Comparison of ENCODE assay signal across 8 cellular contexts in genomic region chr11:62753736-62754603, GRCh38. TPM values are rescaled to one million over a fixed set of nuclear protein-coding genes. Genes with fewer than 3 reads are reported as not detected.
A peak's percentile ranks its signal among the peaks of the same experiment; 100 is the strongest.
DNase-seq lines count a peak whose midpoint lies in the region; ATAC-seq, FAIRE-seq and TF ChIP-seq lines count a peak whose summit lies in the region.

TSS of gene ZBTB3 (minus strand) at chr11:62754160. CDS start at chr11:62753664, 496 bp downstream.

- peaks cover 0 to 21% (median 0%) of the 10 kb centered on the region in 11 experiments; a peak in 5 of 22 replicates for H4K20me1 ChIP-seq in BLaER1 treated with 17β-estradiol and CSF1 and Interleukin-3, amounts not matched to agents 10 nM and 100 nM
- no peaks in the 10 kb centered on the region for H4K20me1 ChIP-seq in HepG2 (ENCODE audit: insufficient read depth, low read length)

- peak within 1 kb of the TSS; percentile 67 for H2AFZ ChIP-seq in HepG2 (ENCODE audit: low read length)

- H3K36me3 ChIP-seq in BLaER1 treated with 17β-estradiol and CSF1 and Interleukin-3, amounts not matched to agents 10 nM and 100 nM: peaks cover 6 to 37% (median 18%) of the 10 kb centered on the region in 11 experiments; a peak in 19 of 22 replicates
- H3K36me3 ChIP-seq in HepG2 (replicated peaks in 1 of 2; ENCODE audit: control insufficient read depth in 1 of 2, insufficient read depth in 2 of 2, low read length in 2 of 2): peaks cover 6 to 8% of the 10 kb centered on the region in 2 experiments; a peak in 3 of 5 replicates

- WGBS in HepG2 (ENCODE audit: low lambda C conversion rate): under 1% methylated on average over 40 of the region's 47 CpGs

- in situ Hi-C loops in HepG2 (cut with HindIII; ENCODE audit: extremely low pct_ligation_motif_present, low pct_unique_long_range_greater_than_20kb): no loop called here

- H3K4me2 ChIP-seq in BLaER1 treated with 17β-estradiol and CSF1 and Interleukin-3, amounts not matched to agents 10 nM and 100 nM: peak within 1 kb of the TSS; percentile 76 to 97 (median 91)
- peak within 1 kb of the TSS; percentile 82 for H3K4me2 ChIP-seq in HepG2 (ENCODE audit: low read depth, low read length)

- peak; percentile 100 for FAIRE-seq in HepG2 (lab: Jason Lieb, UNC)

- intact Hi-C loops in HepG2 (cut with micrococcal nuclease; ENCODE audit: unreplicated experiment): no loop called here

- POLR2A ChIA-PET in HepG2 (lab: Yijun Ruan, JAX): interaction anchor here (0.5 to 4.4 kb wide), 44 partner anchors 9 to 248 kb away, joined by 3 to 129 read pairs (median 6); partner anchors contain the start of genes AHNAK, B3GAT3, C11orf98 and CSKMT

- H3K27ac ChIP-seq in BLaER1 treated with 17β-estradiol and CSF1 and Interleukin-3, amounts not matched to agents 10 nM and 100 nM: peak within 1 kb of the TSS; percentile 78 to 97 (median 94); a peak in 21 of 22 replicates
- peak within 1 kb of the TSS; percentile 75 for H3K27ac ChIP-seq in HepG2 (ENCODE audit: extremely low read length, insufficient read depth, low read length)

- no TSS peak for BruUV-seq in HepG2 (replicated peaks; lab: Mats Ljungman, UMichigan)

- TF ChIP-seq EP300 in HepG2 (IDR thresholded peaks at IDR 0.05; ENCODE audit: low read depth in 2 of 2, low read length in 2 of 2): no peak
- no peak for TF ChIP-seq EP300 in HepG2 (CRISPR knock-in tag; IDR thresholded peaks at IDR 0.05; ENCODE audit: borderline replicate concordance)

- H3K4me1 ChIP-seq in BLaER1 treated with 17β-estradiol and CSF1 and Interleukin-3, amounts not matched to agents 10 nM and 100 nM: peaks cover 26 to 53% (median 36%) of the 10 kb centered on the region in 10 experiments
- peaks cover 35% of the 10 kb centered on the region for H3K4me1 ChIP-seq in HepG2 (ENCODE audit: insufficient read depth, low read length)

- H3K27me3 ChIP-seq in BLaER1 treated with 17β-estradiol and CSF1 and Interleukin-3, amounts not matched to agents 10 nM and 100 nM: no peaks in the 10 kb centered on the region
- H3K27me3 ChIP-seq in HepG2 (ENCODE audit: control insufficient read depth in 1 of 2, insufficient read depth in 2 of 2, low read length in 2 of 2): no peaks in the 10 kb centered on the region

- H3K9me3 ChIP-seq in BLaER1 treated with 17β-estradiol and CSF1 and Interleukin-3, amounts not matched to agents 10 nM and 100 nM (replicated peaks in 1 of 11): no peaks in the 10 kb centered on the region
- H3K9me3 ChIP-seq in HepG2 (ENCODE audit: low read length): no peaks in the 10 kb centered on the region

- peak; percentile 29; the same call in 1 of the 2 replicates for TF ChIP-seq CTCF in HepG2 (CRISPR knock-in tag; IDR thresholded peaks at IDR 0.05)

- H3K79me2 ChIP-seq in HepG2 (ENCODE audit: insufficient read depth, low read length): no peaks in the 10 kb centered on the region

- CTCF ChIA-PET in HepG2 (lab: Yijun Ruan, JAX; ENCODE audit: low intra/inter-chr PET ratio, low total read pairs): no interaction called here

- peak; percentile 92 for ATAC-seq in GM19351 (IDR thresholded peaks at IDR 0.05; ENCODE audit: unreplicated experiment)
- ATAC-seq in HG03521 (IDR thresholded peaks at IDR 0.05; ENCODE audit: unreplicated experiment): peak; percentile 93
- peak; percentile 96 for ATAC-seq in HepG2

- H3K9ac ChIP-seq in BLaER1 treated with 17β-estradiol and CSF1 and Interleukin-3, amounts not matched to agents 10 nM and 100 nM: peak within 1 kb of the TSS; percentile 85 to 96 (median 92)
- peak within 1 kb of the TSS; percentile 79 for H3K9ac ChIP-seq in HepG2 (ENCODE audit: insufficient read depth, low read depth, low read length)

- peak; percentile 83 to 88 for TF ChIP-seq POLR2A in HepG2 (IDR thresholded peaks at IDR 0.05; ENCODE audit: insufficient read depth in 1 of 2, low read depth in 2 of 2, low read length in 2 of 2)

- peak within 1 kb of the TSS; percentile 55 to 80 (median 68) for H3K4me3 ChIP-seq in BLaER1 treated with 17β-estradiol and CSF1 and Interleukin-3, amounts not matched to agents 10 nM and 100 nM
- peak within 1 kb of the TSS; percentile 55 to 86 (median 81) for H3K4me3 ChIP-seq in HepG2 (replicated peaks in 1 of 3; ENCODE audit: insufficient read depth in 1 of 3, low read depth in 2 of 3, low read length in 3 of 3)

- DNase-seq in NCI-H748 (lab: John Stamatoyannopoulos, UW; ENCODE audit: unreplicated experiment) (peak; percentile 99), dermis blood vessel endothelial cell (peak; percentile 100), HepG2 (ENCODE audit: low spot score) (peak; percentile 99)
- DNase-seq in activated CD4-positive, alpha-beta T cell treated with anti-CD3 and anti-CD28 coated beads, Interleukin-2, amount 50 U/mL, for 1 hour: peak; percentile 96
- DNase-seq in stimulated activated CD4-positive, alpha-beta T cell treated with anti-CD3 and anti-CD28 coated beads, Interleukin-4, amount 100 ng/mL, for 1 hour: peak; percentile 94

- TF ChIP-seq RAD21 in HepG2 (CRISPR knock-in tag; IDR thresholded peaks at IDR 0.05): no peak; the same call in 1 of the 2 replicates

TF ChIP-seq in HepG2, 621 proteins besides CTCF, POLR2A, EP300 and RAD21 (continues in another document):
- peak; percentile 15; the same call in 1 of the 2 replicates for TF ChIP-seq TFE3 (CRISPR knock-in tag; IDR thresholded peaks at IDR 0.05)
- TF ChIP-seq ZNF724P (CRISPR knock-in tag; IDR thresholded peaks at IDR 0.05; ENCODE audit: borderline replicate concordance): peak; percentile 8; the same call in 1 of the 2 replicates
- no peak for TF ChIP-seq GPBP1L1 (CRISPR knock-in tag; IDR thresholded peaks at IDR 0.05)
- TF ChIP-seq ZBTB1 (CRISPR knock-in tag; IDR thresholded peaks at IDR 0.05; ENCODE audit: borderline replicate concordance): no peak
- TF ChIP-seq ZNF292 (CRISPR knock-in tag; IDR thresholded peaks at IDR 0.05; ENCODE audit: borderline replicate concordance, low read depth): peak; percentile 45; the same call in 1 of the 2 replicates

RNA-seq across cellular contexts. Expression of gene ZBTB3, which starts in this region (rescaled TPM):
- total RNA-seq in dermis blood vessel endothelial cell (12.2 and 14.1 TPM in 2 replicates), HepG2 (2016; rRNA removed; fragmentation: Illumina TruSeq; extraction: Trizol) (4.0 and 5.2 TPM in 2 replicates)
- 0.53 and 0.61 TPM in 2 replicates for total RNA-seq in HepG2 (2016; cell fraction: cytosol; rRNA removed; fragmentation: Illumina TruSeq; extraction: Trizol; ENCODE audit: low read depth)
- total RNA-seq in HepG2 (2016; cell fraction: insoluble cytoplasmic fraction; rRNA removed; fragmentation: Illumina TruSeq; extraction: Trizol): 5.1 and 5.3 TPM in 2 replicates
- 4.0 and 5.4 TPM in 2 replicates for total RNA-seq in HepG2 (2016; cell fraction: membrane; rRNA removed; fragmentation: Illumina TruSeq; extraction: Trizol)
- 4.0 and 4.1 TPM in 2 replicates for total RNA-seq in HepG2 (2016; cell fraction: nucleus; rRNA removed; fragmentation: Illumina TruSeq; extraction: Trizol)
- 3.1 and 3.4 TPM in 2 replicates for polyA plus RNA-seq in HepG2 (2011; rRNA removed)
- 3.1 and 3.5 TPM in 2 replicates for polyA plus RNA-seq in HepG2 (2011; cell fraction: cytosol; rRNA removed)
- 3.7 and 4.0 TPM in 2 replicates for polyA plus RNA-seq in HepG2 (2011; cell fraction: nucleus; rRNA removed)
- 1.4 TPM in 2 replicates for polyA plus RNA-seq in HepG2 (2012)
- 0.14 and 0.41 TPM in 2 replicates for polyA plus RNA-seq in HepG2 (2016; cell fraction: cytosol; fragmentation: Illumina TruSeq; extraction: Trizol; ENCODE audit: low read depth)
- polyA plus RNA-seq in HepG2 (2016; cell fraction: insoluble cytoplasmic fraction; fragmentation: Illumina TruSeq; extraction: Trizol; ENCODE audit: low read depth): 0.83 and 2.0 TPM in 2 replicates
- polyA plus RNA-seq in HepG2 (2016; cell fraction: membrane; fragmentation: Illumina TruSeq; extraction: Trizol; ENCODE audit: low read depth): 0.59 and 1.1 TPM in 2 replicates
- 3.3 and 4.3 TPM in 2 replicates for polyA plus RNA-seq in HepG2 (2016; cell fraction: nucleus; fragmentation: Illumina TruSeq; extraction: Trizol; ENCODE audit: insufficient read depth, low read depth)
- polyA minus RNA-seq in HepG2 (2011; rRNA and poly(A)+ RNA removed; ENCODE audit: low replicate concordance): 10.4 and 20.3 TPM in 2 replicates
- polyA minus RNA-seq in HepG2 (2011; cell fraction: cytosol; rRNA and poly(A)+ RNA removed): 2.6 and 3.6 TPM in 2 replicates
- polyA minus RNA-seq in HepG2 (2011; cell fraction: nucleus; rRNA and poly(A)+ RNA removed): 5.5 and 5.6 TPM in 2 replicates

Comparison
In these comparisons a context has a peak if more than half of its experiments do, and no peak if none do; other contexts are left out.
1. Peak in every context shown above with its lines: DNase-seq, ATAC-seq, H3K4me3 ChIP-seq and H3K27ac ChIP-seq.